In the genomic region with DNA sequence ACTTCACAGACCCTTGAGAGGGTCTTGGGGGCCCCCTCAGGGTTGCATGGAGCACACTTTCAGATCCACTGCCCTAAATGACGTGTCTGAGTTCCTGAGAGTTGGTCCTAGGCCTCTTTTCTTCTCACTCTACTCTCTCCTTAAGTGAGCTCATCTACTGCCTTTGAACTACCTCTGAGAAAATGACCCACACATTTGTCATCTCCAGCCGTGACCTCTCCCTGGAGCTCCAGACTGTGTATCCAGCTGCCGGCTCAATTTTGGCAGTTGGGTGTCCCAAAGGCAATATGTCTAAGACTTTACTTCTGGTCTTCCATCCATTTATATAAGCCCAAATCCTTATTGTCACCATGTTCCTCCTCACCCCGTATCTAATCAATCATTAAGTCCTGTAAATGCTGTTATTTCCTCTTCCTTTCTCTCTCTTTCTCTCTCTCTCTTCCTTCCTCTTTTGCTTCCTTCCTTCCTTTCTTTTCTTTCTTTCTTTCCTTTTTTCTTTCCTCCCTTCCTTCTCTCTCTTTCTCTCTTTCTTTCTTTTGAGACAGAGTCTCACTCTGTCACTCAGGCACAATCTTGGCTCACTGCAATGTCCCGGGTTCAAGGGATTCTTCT, we compare ENCODE assay signal across 17 cellular contexts.
"Had no signal": no experiment of that assay in that cellular context is flagged by ENCODE, and none has a peak within 500 bp of the region (broad histone marks: within the 10 kb centered on the region; RNA-seq: fewer than 3 reads in every experiment).

No MANE protein-coding gene starts in this region.

- ATAC-seq: activated CD8-positive, alpha-beta T cell treated with anti-CD3 and anti-CD28 coated beads for 36 hours; activated naive CD8-positive, alpha-beta T cell treated with anti-CD3 and anti-CD28 coated beads, Interleukin-2, amount 50 U/mL, for 24 hours; gastrocnemius medialis had no signal

- H3K27me3 ChIP-seq: ascending aorta, gastrocnemius medialis, stomach had no signal

- H3K27ac Mint-ChIP-seq: activated CD8-positive, alpha-beta T cell treated with anti-CD3 and anti-CD28 coated beads for 36 hours; activated naive CD8-positive, alpha-beta T cell treated with anti-CD3 and anti-CD28 coated beads, Interleukin-2, amount 50 U/mL, for 24 hours had no signal

- H3K79me2 ChIP-seq: parathyroid adenoma had no signal

- H3K9ac ChIP-seq: parathyroid adenoma had no signal

- H3K9me3 Mint-ChIP-seq: activated CD8-positive, alpha-beta T cell treated with anti-CD3 and anti-CD28 coated beads for 36 hours; activated naive CD8-positive, alpha-beta T cell treated with anti-CD3 and anti-CD28 coated beads, Interleukin-2, amount 50 U/mL, for 24 hours; neural crest cell had no signal

- H3K36me3 ChIP-seq: ascending aorta, gastrocnemius medialis, left ventricle myocardium inferior, stomach had no signal

- H3K9me3 ChIP-seq: ascending aorta, gastrocnemius medialis, left ventricle myocardium inferior, stomach had no signal

- H3K4me3 ChIP-seq: ascending aorta, gastrocnemius medialis, left ventricle myocardium inferior, skin epidermis, stomach had no signal

- H3K4me1 ChIP-seq: ascending aorta, gastrocnemius medialis, parathyroid adenoma, stomach had no signal

- H3K4me1 Mint-ChIP-seq: activated naive CD8-positive, alpha-beta T cell treated with anti-CD3 and anti-CD28 coated beads, Interleukin-2, amount 50 U/mL, for 24 hours had no signal

- H3K4me3 Mint-ChIP-seq: activated CD8-positive, alpha-beta T cell treated with anti-CD3 and anti-CD28 coated beads for 36 hours; activated naive CD8-positive, alpha-beta T cell treated with anti-CD3 and anti-CD28 coated beads, Interleukin-2, amount 50 U/mL, for 24 hours; neural crest cell had no signal

- H3K27ac ChIP-seq: ascending aorta, gastrocnemius medialis, left ventricle myocardium inferior, parathyroid adenoma, skin epidermis, stomach had no signal

- FAIRE-seq: colon, endothelial cell of umbilical vein, kidney, urothelium cell line had no signal

- DNase-seq: activated CD8-positive, alpha-beta memory T cell treated with anti-CD3 and anti-CD28 coated beads, Interleukin-2, amount 50 U/mL, for 4 hours; activated CD8-positive, alpha-beta T cell treated with anti-CD3 and anti-CD28 coated beads for 36 hours; activated naive CD8-positive, alpha-beta T cell treated with anti-CD3 and anti-CD28 coated beads, Interleukin-2, amount 50 U/mL, for 24 hours; effector CD4-positive, alpha-beta T cell; gastrocnemius medialis; kidney; left ventricle myocardium inferior; mesenchymal stem cell; retina; stomach had no signal

- H2AFZ ChIP-seq: parathyroid adenoma had no signal
